Comparison of ENCODE assay signal across 1 cellular context in the genomic region with DNA sequence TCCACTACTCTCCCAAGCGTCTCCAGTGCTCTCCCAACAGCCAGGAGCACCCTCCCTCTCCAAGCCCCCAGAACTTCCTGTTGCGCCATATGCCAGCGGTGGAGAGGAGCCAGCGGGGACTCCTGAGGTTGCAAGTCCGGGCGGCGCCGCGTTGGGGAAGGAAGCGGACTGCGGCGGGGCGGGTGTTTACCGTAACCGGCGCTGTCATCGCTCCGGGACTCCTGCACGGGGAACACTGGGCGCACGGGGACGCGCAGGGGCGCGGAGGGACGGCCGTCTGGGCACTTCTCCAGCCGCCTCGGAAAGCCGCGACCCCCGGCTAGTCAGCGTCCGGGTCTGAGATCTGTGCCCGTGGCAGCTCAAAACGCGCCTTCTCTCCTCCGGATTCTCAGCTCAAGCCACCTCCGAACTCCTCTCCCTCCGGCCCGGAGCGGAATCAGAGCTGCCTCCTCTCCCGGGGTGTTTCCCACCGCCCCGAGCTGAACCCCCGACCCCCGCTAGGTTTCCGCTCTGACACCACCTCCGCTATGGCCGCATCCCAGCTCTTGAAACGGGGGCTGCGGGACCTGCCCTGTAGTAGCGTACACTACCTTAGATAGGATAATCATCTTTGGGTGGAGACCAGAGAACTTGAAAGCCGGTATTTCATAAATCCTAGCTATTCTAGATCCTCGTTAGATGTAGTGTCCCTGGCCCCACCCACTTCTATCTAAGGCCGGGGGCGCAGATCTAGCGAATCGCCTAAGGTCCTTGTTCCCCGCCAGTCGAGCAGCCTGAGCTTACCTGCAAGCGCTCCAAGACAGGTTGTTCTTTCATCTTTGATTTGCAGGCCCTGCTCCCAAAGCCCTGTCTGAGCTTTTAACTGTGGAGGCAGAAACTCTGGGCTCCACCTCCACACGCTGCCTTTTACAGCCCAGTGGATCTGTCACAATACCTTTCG.
A peak's percentile ranks its signal among the peaks of the same experiment; 100 is the strongest.
TF ChIP-seq lines count a peak whose summit lies in the region.

A gene with protein sequence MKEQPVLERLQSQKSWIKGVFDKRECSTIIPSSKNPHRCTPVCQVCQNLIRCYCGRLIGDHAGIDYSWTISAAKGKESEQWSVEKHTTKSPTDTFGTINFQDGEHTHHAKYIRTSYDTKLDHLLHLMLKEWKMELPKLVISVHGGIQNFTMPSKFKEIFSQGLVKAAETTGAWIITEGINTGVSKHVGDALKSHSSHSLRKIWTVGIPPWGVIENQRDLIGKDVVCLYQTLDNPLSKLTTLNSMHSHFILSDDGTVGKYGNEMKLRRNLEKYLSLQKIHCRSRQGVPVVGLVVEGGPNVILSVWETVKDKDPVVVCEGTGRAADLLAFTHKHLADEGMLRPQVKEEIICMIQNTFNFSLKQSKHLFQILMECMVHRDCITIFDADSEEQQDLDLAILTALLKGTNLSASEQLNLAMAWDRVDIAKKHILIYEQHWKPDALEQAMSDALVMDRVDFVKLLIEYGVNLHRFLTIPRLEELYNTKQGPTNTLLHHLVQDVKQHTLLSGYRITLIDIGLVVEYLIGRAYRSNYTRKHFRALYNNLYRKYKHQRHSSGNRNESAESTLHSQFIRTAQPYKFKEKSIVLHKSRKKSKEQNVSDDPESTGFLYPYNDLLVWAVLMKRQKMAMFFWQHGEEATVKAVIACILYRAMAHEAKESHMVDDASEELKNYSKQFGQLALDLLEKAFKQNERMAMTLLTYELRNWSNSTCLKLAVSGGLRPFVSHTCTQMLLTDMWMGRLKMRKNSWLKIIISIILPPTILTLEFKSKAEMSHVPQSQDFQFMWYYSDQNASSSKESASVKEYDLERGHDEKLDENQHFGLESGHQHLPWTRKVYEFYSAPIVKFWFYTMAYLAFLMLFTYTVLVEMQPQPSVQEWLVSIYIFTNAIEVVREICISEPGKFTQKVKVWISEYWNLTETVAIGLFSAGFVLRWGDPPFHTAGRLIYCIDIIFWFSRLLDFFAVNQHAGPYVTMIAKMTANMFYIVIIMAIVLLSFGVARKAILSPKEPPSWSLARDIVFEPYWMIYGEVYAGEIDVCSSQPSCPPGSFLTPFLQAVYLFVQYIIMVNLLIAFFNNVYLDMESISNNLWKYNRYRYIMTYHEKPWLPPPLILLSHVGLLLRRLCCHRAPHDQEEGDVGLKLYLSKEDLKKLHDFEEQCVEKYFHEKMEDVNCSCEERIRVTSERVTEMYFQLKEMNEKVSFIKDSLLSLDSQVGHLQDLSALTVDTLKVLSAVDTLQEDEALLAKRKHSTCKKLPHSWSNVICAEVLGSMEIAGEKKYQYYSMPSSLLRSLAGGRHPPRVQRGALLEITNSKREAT (N-terminal part only) (minus strand): TSS at position 881 of the 940 bp plus-strand sequence. CDS start 65 bp downstream, at position 816.

TF ChIP-seq in HepG2, 621 proteins besides CTCF, POLR2A, EP300 and RAD21 (continued from another document and continues in another):
- TF ChIP-seq, protein P1, sequence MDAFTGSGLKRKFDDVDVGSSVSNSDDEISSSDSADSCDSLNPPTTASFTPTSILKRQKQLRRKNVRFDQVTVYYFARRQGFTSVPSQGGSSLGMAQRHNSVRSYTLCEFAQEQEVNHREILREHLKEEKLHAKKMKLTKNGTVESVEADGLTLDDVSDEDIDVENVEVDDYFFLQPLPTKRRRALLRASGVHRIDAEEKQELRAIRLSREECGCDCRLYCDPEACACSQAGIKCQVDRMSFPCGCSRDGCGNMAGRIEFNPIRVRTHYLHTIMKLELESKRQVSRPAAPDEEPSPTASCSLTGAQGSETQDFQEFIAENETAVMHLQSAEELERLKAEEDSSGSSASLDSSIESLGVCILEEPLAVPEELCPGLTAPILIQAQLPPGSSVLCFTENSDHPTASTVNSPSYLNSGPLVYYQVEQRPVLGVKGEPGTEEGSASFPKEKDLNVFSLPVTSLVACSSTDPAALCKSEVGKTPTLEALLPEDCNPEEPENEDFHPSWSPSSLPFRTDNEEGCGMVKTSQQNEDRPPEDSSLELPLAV (CRISPR knock-in tag; conservative IDR thresholded peaks at IDR 0.05; ENCODE audit: low read depth), result no peak
- TF ChIP-seq BRCA1 (CRISPR knock-in tag; IDR thresholded peaks at IDR 0.05) (no peak), ZNF441 (CRISPR knock-in tag; IDR thresholded peaks at IDR 0.05; ENCODE audit: borderline replicate concordance) (no peak), SRSF1 (optimal IDR thresholded peaks at IDR 0.05; ENCODE audit: low read depth, low read length) (no peak), RARA (CRISPR knock-in tag; IDR thresholded peaks at IDR 0.05) (no peak), SUZ12 (IDR thresholded peaks at IDR 0.05; ENCODE audit: low read depth, low read length) (no peak), HNRNPLL (IDR thresholded peaks at IDR 0.05; ENCODE audit: low read depth, low read length, poor library complexity, severe bottlenecking) (peak; percentile 97), ZNF333 (CRISPR knock-in tag; IDR thresholded peaks at IDR 0.05; ENCODE audit: borderline replicate concordance) (no peak), PRPF4 (IDR thresholded peaks at IDR 0.05; ENCODE audit: low read depth, low read length, poor library complexity, severe bottlenecking) (no peak), ZNF782 (CRISPR knock-in tag; IDR thresholded peaks at IDR 0.05; ENCODE audit: borderline replicate concordance) (no peak), ZNF205 (CRISPR knock-in tag; IDR thresholded peaks at IDR 0.05) (no peak), SSRP1 (CRISPR knock-in tag; IDR thresholded peaks at IDR 0.05) (no peak), ZNF572 (CRISPR knock-in tag; IDR thresholded peaks at IDR 0.05) (no peak), ZNF543 (CRISPR knock-in tag; IDR thresholded peaks at IDR 0.05) (no peak; the same call in 1 of the 2 replicates), ZNF768 (CRISPR knock-in tag; IDR thresholded peaks at IDR 0.05) (peak; percentile 32; the same call in 1 of the 2 replicates), ZEB1 (IDR thresholded peaks at IDR 0.05; ENCODE audit: insufficient replicate concordance, low read depth) (no peak), ZNF709 (CRISPR knock-in tag; IDR thresholded peaks at IDR 0.05) (no peak), FOXP1 (IDR thresholded peaks at IDR 0.05) (no peak), FOXP1 (CRISPR knock-in tag; IDR thresholded peaks at IDR 0.05) (no peak), RBAK (CRISPR knock-in tag; IDR thresholded peaks at IDR 0.05) (no peak), PHF8 (CRISPR knock-in tag; IDR thresholded peaks at IDR 0.05) (peak; percentile 51), NPAS2 (CRISPR knock-in tag; IDR thresholded peaks at IDR 0.05; ENCODE audit: borderline replicate concordance) (no peak), PLRG1 (conservative IDR thresholded peaks at IDR 0.05) (no peak), ZNF331 (CRISPR knock-in tag; IDR thresholded peaks at IDR 0.05) (no peak), SIN3B (IDR thresholded peaks at IDR 0.05; ENCODE audit: low read length) (no peak), REXO4 (CRISPR knock-in tag; IDR thresholded peaks at IDR 0.05; ENCODE audit: borderline replicate concordance) (no peak)
- TF ChIP-seq, protein P2, sequence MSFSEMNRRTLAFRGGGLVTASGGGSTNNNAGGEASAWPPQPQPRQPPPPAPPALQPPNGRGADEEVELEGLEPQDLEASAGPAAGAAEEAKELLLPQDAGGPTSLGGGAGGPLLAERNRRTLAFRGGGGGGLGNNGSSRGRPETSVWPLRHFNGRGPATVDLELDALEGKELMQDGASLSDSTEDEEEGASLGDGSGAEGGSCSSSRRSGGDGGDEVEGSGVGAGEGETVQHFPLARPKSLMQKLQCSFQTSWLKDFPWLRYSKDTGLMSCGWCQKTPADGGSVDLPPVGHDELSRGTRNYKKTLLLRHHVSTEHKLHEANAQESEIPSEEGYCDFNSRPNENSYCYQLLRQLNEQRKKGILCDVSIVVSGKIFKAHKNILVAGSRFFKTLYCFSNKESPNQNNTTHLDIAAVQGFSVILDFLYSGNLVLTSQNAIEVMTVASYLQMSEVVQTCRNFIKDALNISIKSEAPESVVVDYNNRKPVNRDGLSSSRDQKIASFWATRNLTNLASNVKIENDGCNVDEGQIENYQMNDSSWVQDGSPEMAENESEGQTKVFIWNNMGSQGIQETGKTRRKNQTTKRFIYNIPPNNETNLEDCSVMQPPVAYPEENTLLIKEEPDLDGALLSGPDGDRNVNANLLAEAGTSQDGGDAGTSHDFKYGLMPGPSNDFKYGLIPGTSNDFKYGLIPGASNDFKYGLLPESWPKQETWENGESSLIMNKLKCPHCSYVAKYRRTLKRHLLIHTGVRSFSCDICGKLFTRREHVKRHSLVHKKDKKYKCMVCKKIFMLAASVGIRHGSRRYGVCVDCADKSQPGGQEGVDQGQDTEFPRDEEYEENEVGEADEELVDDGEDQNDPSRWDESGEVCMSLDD (CRISPR knock-in tag; IDR thresholded peaks at IDR 0.05; ENCODE audit: borderline replicate concordance), result no peak
- TF ChIP-seq, protein P3, sequence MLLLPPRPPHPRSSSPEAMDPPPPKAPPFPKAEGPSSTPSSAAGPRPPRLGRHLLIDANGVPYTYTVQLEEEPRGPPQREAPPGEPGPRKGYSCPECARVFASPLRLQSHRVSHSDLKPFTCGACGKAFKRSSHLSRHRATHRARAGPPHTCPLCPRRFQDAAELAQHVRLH (CRISPR knock-in tag; IDR thresholded peaks at IDR 0.05; ENCODE audit: borderline replicate concordance, low read depth), result peak; percentile 65; the same call in 1 of the 2 replicates
- TF ChIP-seq, protein P4, sequence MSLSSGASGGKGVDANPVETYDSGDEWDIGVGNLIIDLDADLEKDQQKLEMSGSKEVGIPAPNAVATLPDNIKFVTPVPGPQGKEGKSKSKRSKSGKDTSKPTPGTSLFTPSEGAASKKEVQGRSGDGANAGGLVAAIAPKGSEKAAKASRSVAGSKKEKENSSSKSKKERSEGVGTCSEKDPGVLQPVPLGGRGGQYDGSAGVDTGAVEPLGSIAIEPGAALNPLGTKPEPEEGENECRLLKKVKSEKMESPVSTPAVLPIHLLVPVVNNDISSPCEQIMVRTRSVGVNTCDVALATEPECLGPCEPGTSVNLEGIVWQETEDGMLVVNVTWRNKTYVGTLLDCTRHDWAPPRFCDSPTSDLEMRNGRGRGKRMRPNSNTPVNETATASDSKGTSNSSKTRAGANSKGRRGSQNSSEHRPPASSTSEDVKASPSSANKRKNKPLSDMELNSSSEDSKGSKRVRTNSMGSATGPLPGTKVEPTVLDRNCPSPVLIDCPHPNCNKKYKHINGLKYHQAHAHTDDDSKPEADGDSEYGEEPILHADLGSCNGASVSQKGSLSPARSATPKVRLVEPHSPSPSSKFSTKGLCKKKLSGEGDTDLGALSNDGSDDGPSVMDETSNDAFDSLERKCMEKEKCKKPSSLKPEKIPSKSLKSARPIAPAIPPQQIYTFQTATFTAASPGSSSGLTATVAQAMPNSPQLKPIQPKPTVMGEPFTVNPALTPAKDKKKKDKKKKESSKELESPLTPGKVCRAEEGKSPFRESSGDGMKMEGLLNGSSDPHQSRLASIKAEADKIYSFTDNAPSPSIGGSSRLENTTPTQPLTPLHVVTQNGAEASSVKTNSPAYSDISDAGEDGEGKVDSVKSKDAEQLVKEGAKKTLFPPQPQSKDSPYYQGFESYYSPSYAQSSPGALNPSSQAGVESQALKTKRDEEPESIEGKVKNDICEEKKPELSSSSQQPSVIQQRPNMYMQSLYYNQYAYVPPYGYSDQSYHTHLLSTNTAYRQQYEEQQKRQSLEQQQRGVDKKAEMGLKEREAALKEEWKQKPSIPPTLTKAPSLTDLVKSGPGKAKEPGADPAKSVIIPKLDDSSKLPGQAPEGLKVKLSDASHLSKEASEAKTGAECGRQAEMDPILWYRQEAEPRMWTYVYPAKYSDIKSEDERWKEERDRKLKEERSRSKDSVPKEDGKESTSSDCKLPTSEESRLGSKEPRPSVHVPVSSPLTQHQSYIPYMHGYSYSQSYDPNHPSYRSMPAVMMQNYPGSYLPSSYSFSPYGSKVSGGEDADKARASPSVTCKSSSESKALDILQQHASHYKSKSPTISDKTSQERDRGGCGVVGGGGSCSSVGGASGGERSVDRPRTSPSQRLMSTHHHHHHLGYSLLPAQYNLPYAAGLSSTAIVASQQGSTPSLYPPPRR (CRISPR knock-in tag; IDR thresholded peaks at IDR 0.05; ENCODE audit: borderline replicate concordance), result no peak
- TF ChIP-seq, protein P5, sequence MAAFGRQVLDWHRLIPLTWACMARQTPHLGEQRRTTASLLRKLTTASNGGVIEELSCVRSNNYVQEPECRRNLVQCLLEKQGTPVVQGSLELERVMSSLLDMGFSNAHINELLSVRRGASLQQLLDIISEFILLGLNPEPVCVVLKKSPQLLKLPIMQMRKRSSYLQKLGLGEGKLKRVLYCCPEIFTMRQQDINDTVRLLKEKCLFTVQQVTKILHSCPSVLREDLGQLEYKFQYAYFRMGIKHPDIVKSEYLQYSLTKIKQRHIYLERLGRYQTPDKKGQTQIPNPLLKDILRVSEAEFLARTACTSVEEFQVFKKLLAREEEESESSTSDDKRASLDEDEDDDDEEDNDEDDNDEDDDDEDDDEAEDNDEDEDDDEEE (CRISPR knock-in tag; IDR thresholded peaks at IDR 0.05), result no peak
- TF ChIP-seq, protein P6, sequence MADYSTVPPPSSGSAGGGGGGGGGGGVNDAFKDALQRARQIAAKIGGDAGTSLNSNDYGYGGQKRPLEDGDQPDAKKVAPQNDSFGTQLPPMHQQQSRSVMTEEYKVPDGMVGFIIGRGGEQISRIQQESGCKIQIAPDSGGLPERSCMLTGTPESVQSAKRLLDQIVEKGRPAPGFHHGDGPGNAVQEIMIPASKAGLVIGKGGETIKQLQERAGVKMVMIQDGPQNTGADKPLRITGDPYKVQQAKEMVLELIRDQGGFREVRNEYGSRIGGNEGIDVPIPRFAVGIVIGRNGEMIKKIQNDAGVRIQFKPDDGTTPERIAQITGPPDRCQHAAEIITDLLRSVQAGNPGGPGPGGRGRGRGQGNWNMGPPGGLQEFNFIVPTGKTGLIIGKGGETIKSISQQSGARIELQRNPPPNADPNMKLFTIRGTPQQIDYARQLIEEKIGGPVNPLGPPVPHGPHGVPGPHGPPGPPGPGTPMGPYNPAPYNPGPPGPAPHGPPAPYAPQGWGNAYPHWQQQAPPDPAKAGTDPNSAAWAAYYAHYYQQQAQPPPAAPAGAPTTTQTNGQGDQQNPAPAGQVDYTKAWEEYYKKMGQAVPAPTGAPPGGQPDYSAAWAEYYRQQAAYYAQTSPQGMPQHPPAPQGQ (CRISPR knock-in tag; IDR thresholded peaks at IDR 0.05; ENCODE audit: borderline replicate concordance), result no peak
